Comparison of ENCODE assay signal across 27 cellular contexts in genomic region chr1:67574221-67574620, GRCh38.
"Had no signal": no experiment of that assay in that cellular context is flagged by ENCODE, and none has a peak within 500 bp of the region (broad histone marks: within the 10 kb centered on the region; RNA-seq: fewer than 3 reads in every experiment).

No MANE protein-coding gene starts in this region.

- H3K36me3 Mint-ChIP-seq: activated CD4-positive, alpha-beta memory T cell treated with anti-CD3 and anti-CD28 coated beads for 36 hours; activated naive CD8-positive, alpha-beta T cell treated with anti-CD3 and anti-CD28 coated beads, Interleukin-2, amount 10 ng/mL, durations not matched to agents 7 days and 5 days; T-cell had no signal

- H3K36me3 ChIP-seq: adrenal gland, Peyer's patch had no signal

- H3K27ac Mint-ChIP-seq: activated CD4-positive, alpha-beta memory T cell treated with anti-CD3 and anti-CD28 coated beads for 36 hours; activated CD4-positive, alpha-beta T cell treated with anti-CD3 and anti-CD28 coated beads, Interleukin-2, amount 10 ng/mL, durations not matched to agents 7 days and 5 days; activated naive CD8-positive, alpha-beta T cell treated with anti-CD3 and anti-CD28 coated beads, Interleukin-2, amount 10 ng/mL, durations not matched to agents 7 days and 5 days; T-cell had no signal

- FAIRE-seq: bronchial epithelial cell, TTC549 had no signal

- H3K4me1 ChIP-seq: adrenal gland had no signal

- H3K4me1 Mint-ChIP-seq: T-cell had no signal

- DNase-seq: activated CD4-positive, alpha-beta memory T cell treated with anti-CD3 and anti-CD28 coated beads for 36 hours; activated CD4-positive, alpha-beta T cell treated with anti-CD3 and anti-CD28 coated beads, Interleukin-2, amount 10 ng/mL, durations not matched to agents 7 days and 5 days; activated CD4-positive, CD25-positive, alpha-beta regulatory T cell; activated CD8-positive, alpha-beta memory T cell treated with anti-CD3 and anti-CD28 coated beads for 24 hours; activated naive CD4-positive, alpha-beta T cell treated with anti-CD3 and anti-CD28 coated beads, Interleukin-2, amount 50 U/mL, for 16 hours; activated naive CD8-positive, alpha-beta T cell treated with anti-CD3 and anti-CD28 coated beads, Interleukin-2, amount 10 ng/mL, durations not matched to agents 7 days and 5 days; activated T-cell treated with anti-CD3 and anti-CD28 coated beads, Interleukin-2, amount 50 U/mL, for 4 hours; adrenal gland; aorta; central memory CD4-positive, alpha-beta T cell; KG1; NCI-H1092 treated with DMSO at 0.1 percent for 48 hours; NCI-H1417 treated with DMSO at 0.1 percent for 48 hours; NCI-H1694; NCI-H2029; NCI-H2107; NCI-H2171 treated with DMSO at 0.1 percent for 48 hours; NCI-H226; NK-92 treated with Interleukin-12 subunit alpha and Interleukin-12 subunit beta, amount 100 ng/mL, for 24 hours; OCI-M1; Peyer's patch; SHP77 treated with DMSO at 0.1 percent for 48 hours; T-cell; T-helper 2 cell; T1000 had no signal

- ATAC-seq: activated T-cell treated with anti-CD3 and anti-CD28 coated beads, Interleukin-2, amount 50 U/mL, for 4 hours; T-cell had no signal

- H3K9me3 ChIP-seq: adrenal gland, Peyer's patch had no signal

- H3K4me3 Mint-ChIP-seq: activated CD4-positive, alpha-beta memory T cell treated with anti-CD3 and anti-CD28 coated beads for 36 hours; activated CD4-positive, alpha-beta T cell treated with anti-CD3 and anti-CD28 coated beads, Interleukin-2, amount 10 ng/mL, durations not matched to agents 7 days and 5 days; activated naive CD8-positive, alpha-beta T cell treated with anti-CD3 and anti-CD28 coated beads, Interleukin-2, amount 10 ng/mL, durations not matched to agents 7 days and 5 days; activated T-cell treated with anti-CD3 and anti-CD28 coated beads, Interleukin-2, amount 50 U/mL, for 4 hours; T-cell had no signal

- H3K27me3 Mint-ChIP-seq: activated CD4-positive, alpha-beta memory T cell treated with anti-CD3 and anti-CD28 coated beads for 36 hours; T-cell had no signal

- H3K4me3 ChIP-seq: adrenal gland, Peyer's patch had no signal

- H3K27me3 ChIP-seq: adrenal gland, Peyer's patch had no signal

- H3K27ac ChIP-seq: adrenal gland had no signal

- H3K9me3 Mint-ChIP-seq: activated CD4-positive, alpha-beta memory T cell treated with anti-CD3 and anti-CD28 coated beads for 36 hours; activated CD4-positive, alpha-beta T cell treated with anti-CD3 and anti-CD28 coated beads, Interleukin-2, amount 10 ng/mL, durations not matched to agents 7 days and 5 days; activated naive CD8-positive, alpha-beta T cell treated with anti-CD3 and anti-CD28 coated beads, Interleukin-2, amount 10 ng/mL, durations not matched to agents 7 days and 5 days; activated T-cell treated with anti-CD3 and anti-CD28 coated beads, Interleukin-2, amount 50 U/mL, for 4 hours; T-cell had no signal
